ENCODE assay signal across 10 cellular contexts in the genomic region with DNA sequence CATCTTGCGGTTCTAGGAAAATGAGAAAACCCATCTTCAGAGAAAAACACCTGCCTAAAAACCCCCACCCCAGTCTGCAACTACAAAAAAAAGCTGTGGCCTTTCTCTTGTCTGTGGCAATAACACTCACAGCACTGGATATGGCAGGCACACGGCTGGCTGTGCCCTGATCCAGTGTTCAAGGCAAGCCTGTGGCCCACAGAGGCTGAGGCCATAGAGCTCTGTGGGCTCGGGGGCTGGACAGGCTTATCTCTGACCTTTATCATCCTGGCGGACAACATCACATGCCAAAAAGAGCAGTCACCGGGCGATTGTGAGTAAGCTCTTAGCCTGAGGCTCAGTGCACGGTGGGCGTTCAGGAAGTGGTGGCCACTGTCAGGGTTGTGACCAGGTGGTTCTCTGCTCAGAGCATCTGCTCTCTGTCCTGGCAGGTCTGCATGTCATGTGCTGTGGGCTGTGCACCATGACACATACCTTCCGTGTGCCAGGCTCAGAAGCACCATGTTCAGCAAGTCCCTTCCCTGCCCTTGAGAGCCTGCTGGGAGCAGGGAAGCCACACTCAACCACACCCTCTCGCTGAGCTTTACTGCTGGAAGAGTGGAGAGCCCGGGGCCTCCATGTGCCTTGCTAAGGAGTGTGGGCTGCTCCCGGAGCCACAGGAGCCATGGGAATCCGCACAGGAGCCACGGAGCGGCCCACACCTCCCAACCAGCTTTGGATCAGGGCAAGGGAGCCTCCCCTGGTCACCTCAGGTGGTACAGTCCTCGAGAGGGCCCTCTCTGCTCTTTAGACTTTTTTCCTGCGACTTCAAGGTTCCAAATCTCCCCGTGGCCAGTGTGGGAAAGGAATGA. TPM values are rescaled to one million over a fixed set of nuclear protein-coding genes. Genes with fewer than 3 reads are reported as not detected.
DNase-seq lines count a peak whose midpoint lies in the region; ATAC-seq, FAIRE-seq and TF ChIP-seq lines count a peak whose summit lies in the region.
"Had no signal": no experiment of that assay in that cellular context is flagged by ENCODE, and none has a peak within 500 bp of the region (broad histone marks: within the 10 kb centered on the region; RNA-seq: fewer than 3 reads in every experiment).

No MANE protein-coding gene starts in this region.

- H3F3A ChIP-seq in MM.1S (ENCODE audit: insufficient read depth, low read length) = no peaks in the 10 kb centered on the region

- H3K4me2 ChIP-seq in MM.1S (ENCODE audit: low read depth, low read length) = no peak overlapping the region

- FAIRE-seq in pancreas (lab: Jason Lieb, UNC) = no peak

- H3K27ac ChIP-seq in MM.1S (ENCODE audit: low read length) = no peak overlapping the region
- no peak overlapping the region for H3K27ac ChIP-seq in brain microvascular endothelial cell
- peak overlapping the region; percentile 77 to 91 (median 84) for H3K27ac ChIP-seq in pancreas
- H3K27ac ChIP-seq: 22Rv1 had no signal

- in situ Hi-C loops in brain microvascular endothelial cell (cut with HindIII; ENCODE audit: low pct_ligation_motif_present, low sequenced_read_pairs) = no loop called here

- H3K4me3 ChIP-seq in MM.1S (ENCODE audit: low read length) (no peak overlapping the region), brain microvascular endothelial cell (ENCODE audit: low read depth, low read length) (no peak overlapping the region), pancreas (no peak overlapping the region)

- 26 to 27% methylated on average over 18 of the region's 18 CpGs for WGBS in pancreas, 2 donors

- no peaks in the 10 kb centered on the region for H3K79me2 ChIP-seq in MM.1S (ENCODE audit: low read length)

- H3K4me1 ChIP-seq in MM.1S (ENCODE audit: low read length) = no peaks in the 10 kb centered on the region
- peaks cover 6 to 25% (median 17%) of the 10 kb centered on the region in 3 donors for H3K4me1 ChIP-seq in pancreas

- DNase-seq in DMS 273 (lab: John Stamatoyannopoulos, UW; ENCODE audit: unreplicated experiment) = peak; percentile 71
- no peak for DNase-seq in DMS 273 treated with DMSO at 0.1 percent for 48 hours (lab: John Stamatoyannopoulos, UW)
- DNase-seq in MM.1S = no peak
- DNase-seq in brain microvascular endothelial cell = peak; percentile 40
- DNase-seq in pancreas = peak in 4 of 6 donors; percentile 78 to 87 (median 80)
- DNase-seq in C1 segment of cervical spinal cord (lab: John Stamatoyannopoulos, UW) = no peak
- no peak for DNase-seq in CD1c-positive myeloid dendritic cell (ENCODE audit: extremely low spot score)
- DNase-seq: activated CD4-positive, alpha-beta T cell treated with anti-CD3 and anti-CD28 coated beads for 4 hours had no signal

- ATAC-seq in pancreas = peak; percentile 88 to 91 (median 90)
- ATAC-seq in GM21717 (IDR thresholded peaks at IDR 0.05; ENCODE audit: unreplicated experiment) = no peak

- intact Hi-C loops in pancreas (cut with DNase I) = no loop called here

- H3K9me3 ChIP-seq in MM.1S (replicated peaks; ENCODE audit: insufficient read depth, low read length) (no peaks in the 10 kb centered on the region), pancreas (no peaks in the 10 kb centered on the region)

- no peak for TF ChIP-seq CTCF in MM.1S (IDR thresholded peaks at IDR 0.05; ENCODE audit: low read length)
- TF ChIP-seq CTCF in brain microvascular endothelial cell (IDR thresholded peaks at IDR 0.05; ENCODE audit: low read depth, low read length, missing control alignments) = peak; percentile 4
- TF ChIP-seq CTCF in pancreas (IDR thresholded peaks at IDR 0.05) = peak in 1 of 4 donors; percentile 12

- H4K20me1 ChIP-seq in MM.1S (ENCODE audit: insufficient read depth, low read length) = no peaks in the 10 kb centered on the region

- H3K9ac ChIP-seq in MM.1S (ENCODE audit: low read length) = no peak overlapping the region

- H2AFZ ChIP-seq in MM.1S (ENCODE audit: low read length) = 0 out of 2 replicates have a peak overlapping the region, but pooled peaks have one; percentile 0

- H3K9me2 ChIP-seq in MM.1S (replicated peaks; ENCODE audit: insufficient read depth, low read length) = no peaks in the 10 kb centered on the region

- H3K36me3 ChIP-seq in MM.1S (replicated peaks; ENCODE audit: insufficient read depth, low read length) (no peaks in the 10 kb centered on the region), brain microvascular endothelial cell (replicated peaks) (no peaks in the 10 kb centered on the region), pancreas (no peaks in the 10 kb centered on the region)

- H3K27me3 ChIP-seq in MM.1S (replicated peaks; ENCODE audit: insufficient read depth, low read length) (no peaks in the 10 kb centered on the region), brain microvascular endothelial cell (replicated peaks) (no peaks in the 10 kb centered on the region), pancreas (no peaks in the 10 kb centered on the region)

RNA-seq across cellular contexts. Expression of a gene that starts 34.6 kb away (rescaled TPM):
- total RNA-seq in pancreas = under 1 TPM in 1 of 6 donors, not detected in 5; 0.13 TPM
- polyA plus RNA-seq in pancreas = not detected

RNA-seq across cellular contexts. Expression of a gene that starts 41.7 kb away (rescaled TPM):
- 1 to 10 TPM; 3.0 to 8.6 (median 6.5) TPM for total RNA-seq in pancreas
- 1 to 10 TPM in 1 of 2 donors, under 1 TPM in 1; 0.95 to 2.3 TPM for polyA plus RNA-seq in pancreas

RNA-seq across cellular contexts. Expression of a gene that starts 43.1 kb away (rescaled TPM):
- total RNA-seq in pancreas = 1,000 to 10,000 TPM in 2 of 6 donors, 100 to 1,000 TPM in 4; 711 to 1,181 (median 872) TPM
- 1,000 to 10,000 TPM; 2,170 to 3,795 TPM for polyA plus RNA-seq in pancreas

RNA-seq across cellular contexts. Expression of a gene that starts 43.3 kb away (rescaled TPM):
- 10 to 100 TPM in 4 of 6 donors, 1 to 10 TPM in 2; 7.0 to 14.9 (median 10.4) TPM for total RNA-seq in pancreas
- polyA plus RNA-seq in pancreas = 10 to 100 TPM; 13.7 to 24.4 TPM

RNA-seq across cellular contexts. Expression of a gene that starts 47.5 kb away (rescaled TPM):
- total RNA-seq in pancreas = 1 to 10 TPM; 2.1 to 3.9 (median 2.5) TPM
- polyA plus RNA-seq in pancreas = 1 to 10 TPM; 3.0 to 3.1 TPM

Comparison
In these comparisons a context has a peak if more than half of its experiments do, and no peak if none do; other contexts are left out.
1. DNase-seq: peak in DMS 273 (single experiment), brain microvascular endothelial cell (single experiment) and pancreas (4 of 6); none in DMS 273 treated with DMSO at 0.1 percent for 48 hours (single experiment), MM.1S (single experiment), C1 segment of cervical spinal cord (0 of 14) and CD1c-positive myeloid dendritic cell (single experiment).
2. H3K27ac ChIP-seq: peak in pancreas (4 of 4); none in MM.1S (single experiment) and brain microvascular endothelial cell (single experiment).